In the genomic region with DNA sequence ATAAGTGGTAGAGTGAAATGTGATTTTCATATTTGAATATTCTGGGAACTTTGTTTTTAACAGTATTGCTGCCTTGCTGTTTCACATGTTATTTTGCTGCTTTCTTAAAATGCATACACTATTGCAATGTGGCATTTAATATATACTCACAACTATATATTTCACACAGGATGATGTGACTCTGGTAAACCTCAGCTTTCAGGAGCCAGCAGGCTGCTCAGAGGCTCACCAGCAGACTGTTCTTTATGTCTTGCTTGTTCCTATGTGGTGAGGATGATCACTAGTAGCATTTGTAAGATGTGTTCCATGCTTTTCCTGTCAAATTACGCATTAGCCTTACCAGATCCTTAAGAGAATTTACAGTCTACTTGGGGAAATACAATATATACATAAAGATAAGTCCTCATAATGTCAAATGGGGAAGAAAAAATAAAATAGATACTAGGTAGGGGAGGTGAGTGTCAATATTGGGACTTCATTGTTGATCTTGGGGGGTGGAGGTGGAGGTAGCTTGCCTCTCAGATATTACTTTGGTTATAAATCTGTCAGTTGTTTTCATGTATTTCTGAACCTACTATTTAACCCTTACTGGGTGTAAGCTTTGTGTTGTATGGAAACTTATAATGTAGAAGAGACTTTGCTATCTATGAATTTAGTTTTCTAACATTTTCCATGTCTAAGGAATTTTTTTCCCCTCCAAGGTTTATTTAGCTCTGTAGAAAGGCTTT, we compare ENCODE assay signal across 2 cellular contexts.
TF ChIP-seq lines count a peak whose summit lies in the region.

No MANE protein-coding gene starts in this region.

TF ChIP-seq in A549, 52 proteins besides CTCF, POLR2A, EP300 and RAD21:
- no peak for TF ChIP-seq BCL3 (IDR thresholded peaks at IDR 0.05)
- TF ChIP-seq ZC3H11A (IDR thresholded peaks at IDR 0.05) = no peak
- no peak for TF ChIP-seq EHMT2 (IDR thresholded peaks at IDR 0.05; ENCODE audit: low read depth)
- TF ChIP-seq ZNF302 (CRISPR knock-in tag; IDR thresholded peaks at IDR 0.05) = no peak
- TF ChIP-seq MAX (IDR thresholded peaks at IDR 0.05) = no peak
- no peak for TF ChIP-seq CHD4 (IDR thresholded peaks at IDR 0.05; ENCODE audit: borderline replicate concordance)
- TF ChIP-seq, protein P1, sequence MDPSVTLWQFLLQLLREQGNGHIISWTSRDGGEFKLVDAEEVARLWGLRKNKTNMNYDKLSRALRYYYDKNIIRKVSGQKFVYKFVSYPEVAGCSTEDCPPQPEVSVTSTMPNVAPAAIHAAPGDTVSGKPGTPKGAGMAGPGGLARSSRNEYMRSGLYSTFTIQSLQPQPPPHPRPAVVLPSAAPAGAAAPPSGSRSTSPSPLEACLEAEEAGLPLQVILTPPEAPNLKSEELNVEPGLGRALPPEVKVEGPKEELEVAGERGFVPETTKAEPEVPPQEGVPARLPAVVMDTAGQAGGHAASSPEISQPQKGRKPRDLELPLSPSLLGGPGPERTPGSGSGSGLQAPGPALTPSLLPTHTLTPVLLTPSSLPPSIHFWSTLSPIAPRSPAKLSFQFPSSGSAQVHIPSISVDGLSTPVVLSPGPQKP (IDR thresholded peaks at IDR 0.05; ENCODE audit: low read depth, low read length) = no peak
- TF ChIP-seq HOXB13 (CRISPR knock-in tag; IDR thresholded peaks at IDR 0.05; ENCODE audit: low read depth) = no peak
- no peak for TF ChIP-seq MYC (IDR thresholded peaks at IDR 0.05; ENCODE audit: borderline replicate concordance, low read length)
- TF ChIP-seq FOSB (CRISPR knock-in tag; IDR thresholded peaks at IDR 0.05) = no peak
- no peak for TF ChIP-seq MAZ (IDR thresholded peaks at IDR 0.05; ENCODE audit: borderline replicate concordance, low read depth, low read length)
- no peak for TF ChIP-seq TFCP2L1 (CRISPR knock-in tag; IDR thresholded peaks at IDR 0.05)
- no peak for TF ChIP-seq HOXA7 (CRISPR knock-in tag; IDR thresholded peaks at IDR 0.05)
- no peak for TF ChIP-seq NPAS2 (CRISPR knock-in tag; IDR thresholded peaks at IDR 0.05; ENCODE audit: borderline replicate concordance)
- TF ChIP-seq HEYL (CRISPR knock-in tag; IDR thresholded peaks at IDR 0.05) = no peak
- no peak for TF ChIP-seq BHLHE40 (IDR thresholded peaks at IDR 0.05; ENCODE audit: low read depth, low read length)

TF ChIP-seq in WTC11, 78 proteins besides CTCF, POLR2A, EP300 and RAD21 (continued from another document):
- TF ChIP-seq IRF1 (CRISPR knock-in tag; IDR thresholded peaks at IDR 0.05) = no peak
- TF ChIP-seq ZNF232 (CRISPR knock-in tag; IDR thresholded peaks at IDR 0.05) = no peak
- TF ChIP-seq ETV6 (CRISPR knock-in tag; IDR thresholded peaks at IDR 0.05) = no peak
- TF ChIP-seq SP1 (CRISPR knock-in tag; conservative IDR thresholded peaks at IDR 0.05) = no peak
- TF ChIP-seq OVOL2 (CRISPR knock-in tag; IDR thresholded peaks at IDR 0.05; ENCODE audit: borderline replicate concordance) = no peak
- TF ChIP-seq RELA (CRISPR knock-in tag; IDR thresholded peaks at IDR 0.05; ENCODE audit: borderline replicate concordance) = no peak
- TF ChIP-seq, protein P2, sequence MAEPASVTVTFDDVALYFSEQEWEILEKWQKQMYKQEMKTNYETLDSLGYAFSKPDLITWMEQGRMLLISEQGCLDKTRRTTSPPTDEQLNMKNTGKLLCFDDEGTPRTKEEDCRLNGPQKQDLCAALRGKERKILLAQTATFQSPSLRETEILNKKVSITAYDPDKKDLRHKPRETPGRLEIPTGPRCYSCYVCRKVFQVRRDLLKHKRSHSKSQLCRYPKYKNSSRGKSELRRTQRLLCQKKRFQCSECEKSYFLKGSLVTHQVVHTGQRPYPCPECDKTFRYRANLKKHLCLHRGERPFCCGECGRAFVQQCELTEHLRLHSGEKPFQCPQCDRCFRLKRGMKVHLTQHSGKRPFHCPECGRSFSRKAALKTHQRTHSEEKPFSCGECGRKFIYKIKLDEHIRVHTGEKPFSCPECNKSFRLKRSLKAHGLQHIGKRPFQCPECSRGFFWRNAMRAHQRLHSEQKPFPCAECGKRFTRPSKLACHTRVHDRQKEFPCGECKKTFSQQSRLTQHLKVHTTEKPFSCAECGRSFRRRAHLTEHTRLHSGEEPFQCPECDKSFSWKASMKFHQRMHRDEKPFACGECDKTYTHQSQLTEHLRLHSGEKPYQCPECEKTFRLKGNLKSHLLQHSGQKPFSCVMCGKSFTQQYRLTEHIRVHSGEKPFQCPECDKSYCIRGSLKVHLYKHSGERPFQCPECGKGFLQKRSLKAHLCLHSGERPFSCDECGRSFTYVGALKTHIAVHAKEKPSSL (CRISPR knock-in tag; conservative IDR thresholded peaks at IDR 0.05) = no peak
- TF ChIP-seq, protein P3, sequence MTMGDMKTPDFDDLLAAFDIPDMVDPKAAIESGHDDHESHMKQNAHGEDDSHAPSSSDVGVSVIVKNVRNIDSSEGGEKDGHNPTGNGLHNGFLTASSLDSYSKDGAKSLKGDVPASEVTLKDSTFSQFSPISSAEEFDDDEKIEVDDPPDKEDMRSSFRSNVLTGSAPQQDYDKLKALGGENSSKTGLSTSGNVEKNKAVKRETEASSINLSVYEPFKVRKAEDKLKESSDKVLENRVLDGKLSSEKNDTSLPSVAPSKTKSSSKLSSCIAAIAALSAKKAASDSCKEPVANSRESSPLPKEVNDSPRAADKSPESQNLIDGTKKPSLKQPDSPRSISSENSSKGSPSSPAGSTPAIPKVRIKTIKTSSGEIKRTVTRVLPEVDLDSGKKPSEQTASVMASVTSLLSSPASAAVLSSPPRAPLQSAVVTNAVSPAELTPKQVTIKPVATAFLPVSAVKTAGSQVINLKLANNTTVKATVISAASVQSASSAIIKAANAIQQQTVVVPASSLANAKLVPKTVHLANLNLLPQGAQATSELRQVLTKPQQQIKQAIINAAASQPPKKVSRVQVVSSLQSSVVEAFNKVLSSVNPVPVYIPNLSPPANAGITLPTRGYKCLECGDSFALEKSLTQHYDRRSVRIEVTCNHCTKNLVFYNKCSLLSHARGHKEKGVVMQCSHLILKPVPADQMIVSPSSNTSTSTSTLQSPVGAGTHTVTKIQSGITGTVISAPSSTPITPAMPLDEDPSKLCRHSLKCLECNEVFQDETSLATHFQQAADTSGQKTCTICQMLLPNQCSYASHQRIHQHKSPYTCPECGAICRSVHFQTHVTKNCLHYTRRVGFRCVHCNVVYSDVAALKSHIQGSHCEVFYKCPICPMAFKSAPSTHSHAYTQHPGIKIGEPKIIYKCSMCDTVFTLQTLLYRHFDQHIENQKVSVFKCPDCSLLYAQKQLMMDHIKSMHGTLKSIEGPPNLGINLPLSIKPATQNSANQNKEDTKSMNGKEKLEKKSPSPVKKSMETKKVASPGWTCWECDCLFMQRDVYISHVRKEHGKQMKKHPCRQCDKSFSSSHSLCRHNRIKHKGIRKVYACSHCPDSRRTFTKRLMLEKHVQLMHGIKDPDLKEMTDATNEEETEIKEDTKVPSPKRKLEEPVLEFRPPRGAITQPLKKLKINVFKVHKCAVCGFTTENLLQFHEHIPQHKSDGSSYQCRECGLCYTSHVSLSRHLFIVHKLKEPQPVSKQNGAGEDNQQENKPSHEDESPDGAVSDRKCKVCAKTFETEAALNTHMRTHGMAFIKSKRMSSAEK (CRISPR knock-in tag; IDR thresholded peaks at IDR 0.05; ENCODE audit: borderline replicate concordance) = no peak
- no peak for TF ChIP-seq ATF6 (CRISPR knock-in tag; IDR thresholded peaks at IDR 0.05)
- TF ChIP-seq GTF2I (CRISPR knock-in tag; conservative IDR thresholded peaks at IDR 0.05) = no peak
- no peak for TF ChIP-seq TEAD4 (CRISPR knock-in tag; IDR thresholded peaks at IDR 0.05)
- no peak for TF ChIP-seq ZBTB21 (CRISPR knock-in tag; IDR thresholded peaks at IDR 0.05; ENCODE audit: borderline replicate concordance)
- TF ChIP-seq IRF2 (CRISPR knock-in tag; IDR thresholded peaks at IDR 0.05; ENCODE audit: borderline replicate concordance, low read depth) = no peak
- no peak for TF ChIP-seq KAT7 (CRISPR knock-in tag; IDR thresholded peaks at IDR 0.05; ENCODE audit: borderline replicate concordance)
- TF ChIP-seq, protein P4, sequence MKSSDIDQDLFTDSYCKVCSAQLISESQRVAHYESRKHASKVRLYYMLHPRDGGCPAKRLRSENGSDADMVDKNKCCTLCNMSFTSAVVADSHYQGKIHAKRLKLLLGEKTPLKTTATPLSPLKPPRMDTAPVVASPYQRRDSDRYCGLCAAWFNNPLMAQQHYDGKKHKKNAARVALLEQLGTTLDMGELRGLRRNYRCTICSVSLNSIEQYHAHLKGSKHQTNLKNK (CRISPR knock-in tag; IDR thresholded peaks at IDR 0.05) = no peak
- TF ChIP-seq, protein P5, sequence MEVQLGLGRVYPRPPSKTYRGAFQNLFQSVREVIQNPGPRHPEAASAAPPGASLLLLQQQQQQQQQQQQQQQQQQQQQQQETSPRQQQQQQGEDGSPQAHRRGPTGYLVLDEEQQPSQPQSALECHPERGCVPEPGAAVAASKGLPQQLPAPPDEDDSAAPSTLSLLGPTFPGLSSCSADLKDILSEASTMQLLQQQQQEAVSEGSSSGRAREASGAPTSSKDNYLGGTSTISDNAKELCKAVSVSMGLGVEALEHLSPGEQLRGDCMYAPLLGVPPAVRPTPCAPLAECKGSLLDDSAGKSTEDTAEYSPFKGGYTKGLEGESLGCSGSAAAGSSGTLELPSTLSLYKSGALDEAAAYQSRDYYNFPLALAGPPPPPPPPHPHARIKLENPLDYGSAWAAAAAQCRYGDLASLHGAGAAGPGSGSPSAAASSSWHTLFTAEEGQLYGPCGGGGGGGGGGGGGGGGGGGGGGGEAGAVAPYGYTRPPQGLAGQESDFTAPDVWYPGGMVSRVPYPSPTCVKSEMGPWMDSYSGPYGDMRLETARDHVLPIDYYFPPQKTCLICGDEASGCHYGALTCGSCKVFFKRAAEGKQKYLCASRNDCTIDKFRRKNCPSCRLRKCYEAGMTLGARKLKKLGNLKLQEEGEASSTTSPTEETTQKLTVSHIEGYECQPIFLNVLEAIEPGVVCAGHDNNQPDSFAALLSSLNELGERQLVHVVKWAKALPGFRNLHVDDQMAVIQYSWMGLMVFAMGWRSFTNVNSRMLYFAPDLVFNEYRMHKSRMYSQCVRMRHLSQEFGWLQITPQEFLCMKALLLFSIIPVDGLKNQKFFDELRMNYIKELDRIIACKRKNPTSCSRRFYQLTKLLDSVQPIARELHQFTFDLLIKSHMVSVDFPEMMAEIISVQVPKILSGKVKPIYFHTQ (CRISPR knock-in tag; IDR thresholded peaks at IDR 0.05) = no peak
- no peak for TF ChIP-seq NR2C2 (CRISPR knock-in tag; IDR thresholded peaks at IDR 0.05)
- no peak for TF ChIP-seq STAT6 (CRISPR knock-in tag; conservative IDR thresholded peaks at IDR 0.05; ENCODE audit: low read depth)
